In genomic region chr2:16429431-16429830, GRCh38 we compare ENCODE assay signal across 17 cellular contexts.
A peak's percentile ranks its signal among the peaks of the same experiment; 100 is the strongest.
DNase-seq lines count a peak whose midpoint lies in the region; TF ChIP-seq lines count a peak whose summit lies in the region.
"Had no signal": no experiment of that assay in that cellular context is flagged by ENCODE, and none has a peak within 500 bp of the region (broad histone marks: within the 10 kb centered on the region; RNA-seq: fewer than 3 reads in every experiment).

No MANE protein-coding gene starts in this region.

- no peak overlapping the region for H2BK5ac ChIP-seq in mesendoderm (ENCODE audit: low read length)
- no peak overlapping the region for H2BK5ac ChIP-seq in mesenchymal stem cell (ENCODE audit: low read depth, low read length, poor library complexity, severe bottlenecking)

- no peak overlapping the region for H3K4ac ChIP-seq in mesendoderm (ENCODE audit: low read depth, low read length)
- H3K4ac ChIP-seq in mesenchymal stem cell (ENCODE audit: low read depth in 1 of 2, low read length in 2 of 2), result no peak overlapping the region

- no peaks in the 10 kb centered on the region for H3K79me1 ChIP-seq in mesendoderm (ENCODE audit: low read length)
- H3K79me1 ChIP-seq in mesenchymal stem cell (replicated peaks; ENCODE audit: low read length, poor library complexity, severe bottlenecking), result no peaks in the 10 kb centered on the region

- no peak overlapping the region for H3K4me2 ChIP-seq in mesendoderm (ENCODE audit: low read length)
- H3K4me2 ChIP-seq in mesenchymal stem cell (ENCODE audit: low read length, poor library complexity, severe bottlenecking), result no peak overlapping the region
- H3K4me2 ChIP-seq: BLaER1, PC-9 had no signal

- H3K36me3 ChIP-seq in WERI-Rb-1, result no peaks in the 10 kb centered on the region
- no peaks in the 10 kb centered on the region for H3K36me3 ChIP-seq in mesendoderm (ENCODE audit: control insufficient read depth, insufficient read depth, low read length)
- H3K36me3 ChIP-seq in mesenchymal stem cell (ENCODE audit: control insufficient read depth in 1 of 2, insufficient read depth in 2 of 2, low read depth in 1 of 2, low read length in 2 of 2), result no peaks in the 10 kb centered on the region
- H3K36me3 ChIP-seq: BLaER1 had no signal

- no peaks in the 10 kb centered on the region for H3K27me3 ChIP-seq in WERI-Rb-1 (ENCODE audit: insufficient read depth, low read depth, severe bottlenecking)
- H3K27me3 ChIP-seq in mesendoderm (ENCODE audit: insufficient read depth, low read length, poor library complexity), result no peaks in the 10 kb centered on the region
- no peaks in the 10 kb centered on the region for H3K27me3 ChIP-seq in mesenchymal stem cell (ENCODE audit: control insufficient read depth in 1 of 2, insufficient read depth in 1 of 2, low read length in 2 of 2)
- H3K27me3 ChIP-seq: BLaER1 had no signal

- H3K18ac ChIP-seq in mesendoderm (ENCODE audit: low read length) (no peak overlapping the region), mesenchymal stem cell (ENCODE audit: low read depth in 1 of 2, low read length in 2 of 2) (no peak overlapping the region)

- H4K91ac ChIP-seq in mesenchymal stem cell (ENCODE audit: low read length), result no peak overlapping the region

- H3K23ac ChIP-seq in mesendoderm (ENCODE audit: low read length), result no peak overlapping the region
- no peak overlapping the region for H3K23ac ChIP-seq in mesenchymal stem cell (ENCODE audit: low read length in 2 of 2)

- no peak overlapping the region for H3K56ac ChIP-seq in mesendoderm (ENCODE audit: low read length)

- TF ChIP-seq CTCF in GM12864 (IDR thresholded peaks at IDR 0.05; ENCODE audit: low read depth, low read length, missing control alignments), result peak; percentile 17
- TF ChIP-seq CTCF in WERI-Rb-1 (IDR thresholded peaks at IDR 0.05; ENCODE audit: low read depth, low read length), result peak; percentile 38

- no peaks in the 10 kb centered on the region for H3K9me3 ChIP-seq in WERI-Rb-1 (ENCODE audit: severe bottlenecking)
- H3K9me3 ChIP-seq in mesenchymal stem cell (ENCODE audit: control insufficient read depth, low read length), result no peaks in the 10 kb centered on the region
- H3K9me3 ChIP-seq: BLaER1 had no signal

- H2BK12ac ChIP-seq in mesenchymal stem cell (ENCODE audit: low read length in 2 of 2), result no peak overlapping the region

- H3K27ac ChIP-seq in WERI-Rb-1 (no peak overlapping the region), mesendoderm (ENCODE audit: low read depth, low read length) (no peak overlapping the region), mesenchymal stem cell (ENCODE audit: low read length, poor library complexity, severe bottlenecking) (no peak overlapping the region)
- H3K27ac ChIP-seq: BLaER1, PC-9, RWPE1 had no signal

- H2AFZ ChIP-seq in mesenchymal stem cell (ENCODE audit: low read depth, low read length), result no peak overlapping the region
- H2AFZ ChIP-seq: PC-9 had no signal

- H3K9ac ChIP-seq in mesendoderm (ENCODE audit: low read length) (no peak overlapping the region), mesenchymal stem cell (ENCODE audit: low read length) (no peak overlapping the region)
- H3K9ac ChIP-seq: BLaER1 had no signal

- H4K8ac ChIP-seq in mesendoderm (ENCODE audit: low read depth, low read length), result no peak overlapping the region
- no peak overlapping the region for H4K8ac ChIP-seq in mesenchymal stem cell (ENCODE audit: low read length)

- no peak for DNase-seq in GM12864 (ENCODE audit: low read depth)
- peak; percentile 4 for DNase-seq in HT-29 (ENCODE audit: low spot score)
- no peak for DNase-seq in WERI-Rb-1
- DNase-seq in mesendoderm, result peak; percentile 68
- no peak for DNase-seq in effector CD8-positive, alpha-beta T cell (lab: John Stamatoyannopoulos, UW)
- DNase-seq in stimulated activated CD8-positive, alpha-beta memory T cell treated with anti-CD3 and anti-CD28 coated beads, Interleukin-4, amount 100 ng/mL, for 48 hours, result no peak
- DNase-seq in mesenchymal stem cell, result no peak
- DNase-seq: Calu3; CD4-positive, alpha-beta memory T cell; Kasumi-1; NCI-H1105; NCI-H1694; NCI-H2227 treated with DMSO at 0.1 percent for 48 hours; NCI-H524; PC-9 had no signal

- H2BK120ac ChIP-seq in mesendoderm (ENCODE audit: low read depth, low read length), result no peak overlapping the region
- H2BK120ac ChIP-seq in mesenchymal stem cell (ENCODE audit: low read depth, low read length), result no peak overlapping the region

- H2AK5ac ChIP-seq in mesendoderm (ENCODE audit: low read length), result no peak overlapping the region
- H2AK5ac ChIP-seq in mesenchymal stem cell (ENCODE audit: low read length, severe bottlenecking), result no peak overlapping the region

- no peak overlapping the region for H3K4me3 ChIP-seq in GM12864 (ENCODE audit: low read depth, low read length)
- no peak overlapping the region for H3K4me3 ChIP-seq in WERI-Rb-1 (ENCODE audit: low read depth, low read length)
- no peak overlapping the region for H3K4me3 ChIP-seq in mesendoderm (ENCODE audit: low read length)
- no peak overlapping the region for H3K4me3 ChIP-seq in mesenchymal stem cell (ENCODE audit: insufficient read depth in 1 of 2, low read depth in 1 of 2, low read length in 2 of 2)
- H3K4me3 ChIP-seq: BLaER1, PC-9 had no signal

- peaks cover 5% of the 10 kb centered on the region for H3K4me1 ChIP-seq in mesendoderm (ENCODE audit: control insufficient read depth, low read depth, low read length)
- no peaks in the 10 kb centered on the region for H3K4me1 ChIP-seq in mesenchymal stem cell (ENCODE audit: control insufficient read depth, insufficient read depth, low read depth, low read length)
- H3K4me1 ChIP-seq: BLaER1 had no signal

- WGBS in mesendoderm (ENCODE audit: extremely low coverage, insufficient coverage, low lambda C conversion rate), result no CpG with 5 or more reads among the region's 1 CpG
- 0% methylated on average over 1 of the region's 1 CpG for WGBS in mesenchymal stem cell

- no peak overlapping the region for H3K14ac ChIP-seq in mesenchymal stem cell (ENCODE audit: low read length in 2 of 2)

- H3K79me2 ChIP-seq in mesendoderm (ENCODE audit: control insufficient read depth, insufficient read depth, low read length), result no peaks in the 10 kb centered on the region

- no peak overlapping the region for H4K5ac ChIP-seq in mesendoderm (ENCODE audit: low read length)

- H2BK15ac ChIP-seq in mesendoderm (replicated peaks; ENCODE audit: low read depth) (no peak overlapping the region), mesenchymal stem cell (ENCODE audit: low read depth, poor library complexity, severe bottlenecking) (no peak overlapping the region)

Comparison
In these comparisons a context has a peak if more than half of its experiments do, and no peak if none do; other contexts are left out.
1. DNase-seq: peak in HT-29 (single experiment) and mesendoderm (single experiment); none in GM12864 (single experiment), WERI-Rb-1 (single experiment), effector CD8-positive, alpha-beta T cell (single experiment), stimulated activated CD8-positive, alpha-beta memory T cell treated with anti-CD3 and anti-CD28 coated beads, Interleukin-4, amount 100 ng/mL, for 48 hours (single experiment) and mesenchymal stem cell (single experiment).